ENCODE assay signal across 11 cellular contexts in genomic region chr5:125227333-125228075, GRCh38.
A peak's percentile ranks its signal among the peaks of the same experiment; 100 is the strongest.
DNase-seq lines count a peak whose midpoint lies in the region; ATAC-seq lines count a peak whose summit lies in the region.
"Had no signal": no experiment of that assay in that cellular context is flagged by ENCODE, and none has a peak within 500 bp of the region (broad histone marks: within the 10 kb centered on the region; RNA-seq: fewer than 3 reads in every experiment).

No MANE protein-coding gene starts in this region.

- no peaks in the 10 kb centered on the region for H3K36me3 Mint-ChIP-seq in activated naive CD8-positive, alpha-beta T cell treated with anti-CD3 and anti-CD28 coated beads for 36 hours

- H3K4me3 Mint-ChIP-seq in activated naive CD8-positive, alpha-beta T cell treated with anti-CD3 and anti-CD28 coated beads for 36 hours: no peak overlapping the region
- H3K4me3 Mint-ChIP-seq: stimulated activated naive CD8-positive, alpha-beta T cell treated with anti-CD3 and anti-CD28 coated beads, Interleukin-15, Interleukin-2, amounts not matched to agents 100 ng/mL and 50 ng/mL, for 24 hours had no signal

- ATAC-seq in HG03460 (IDR thresholded peaks at IDR 0.05; ENCODE audit: unreplicated experiment): no peak

- in situ Hi-C loops in ACHN (cut with HindIII; ENCODE audit: low pct_ligation_motif_present, low pct_unique_long_range_greater_than_20kb, low sequenced_read_pairs): no loop called here

- DNase-seq in ACHN (peak; percentile 33), H7 (peak; percentile 8), RKO (ENCODE audit: low spot score) (peak; percentile 41), head of caudate nucleus (peak in 24 of 42 donors; percentile 5 to 60 (median 22)), SW 1271 (lab: John Stamatoyannopoulos, UW) (no peak), NCI-H2081 (lab: John Stamatoyannopoulos, UW) (no peak)
- DNase-seq in activated naive CD8-positive, alpha-beta T cell treated with anti-CD3 and anti-CD28 coated beads for 36 hours: no peak
- DNase-seq: activated gamma-delta T cell treated with Interleukin-2 at 50 U/mL for 16 hours, NCI-H1092 had no signal

- no peaks in the 10 kb centered on the region for H3K4me1 Mint-ChIP-seq in activated naive CD8-positive, alpha-beta T cell treated with anti-CD3 and anti-CD28 coated beads for 36 hours

- H3K27me3 Mint-ChIP-seq in activated naive CD8-positive, alpha-beta T cell treated with anti-CD3 and anti-CD28 coated beads for 36 hours: no peaks in the 10 kb centered on the region
- H3K27me3 Mint-ChIP-seq: stimulated activated naive CD8-positive, alpha-beta T cell treated with anti-CD3 and anti-CD28 coated beads, Interleukin-15, Interleukin-2, amounts not matched to agents 100 ng/mL and 50 ng/mL, for 24 hours had no signal

- intact Hi-C loops in head of caudate nucleus (cut with DNase I): no loop called here

- no peaks in the 10 kb centered on the region for H3K9me3 Mint-ChIP-seq in activated naive CD8-positive, alpha-beta T cell treated with anti-CD3 and anti-CD28 coated beads for 36 hours
- H3K9me3 Mint-ChIP-seq: stimulated activated naive CD8-positive, alpha-beta T cell treated with anti-CD3 and anti-CD28 coated beads, Interleukin-15, Interleukin-2, amounts not matched to agents 100 ng/mL and 50 ng/mL, for 24 hours had no signal

- no peaks in the 10 kb centered on the region for H3K36me3 ChIP-seq in H7 (replicated peaks; ENCODE audit: control insufficient read depth, insufficient read depth, low read length)

- no peak overlapping the region for H3K27ac Mint-ChIP-seq in activated naive CD8-positive, alpha-beta T cell treated with anti-CD3 and anti-CD28 coated beads for 36 hours
- H3K27ac Mint-ChIP-seq: stimulated activated naive CD8-positive, alpha-beta T cell treated with anti-CD3 and anti-CD28 coated beads, Interleukin-15, Interleukin-2, amounts not matched to agents 100 ng/mL and 50 ng/mL, for 24 hours had no signal

- H3K27me3 ChIP-seq in H7 (ENCODE audit: control insufficient read depth, insufficient read depth, low read length): no peaks in the 10 kb centered on the region

- no peak overlapping the region for H3K4me3 ChIP-seq in H7 (ENCODE audit: insufficient read depth, low read depth, low read length)

Comparison
In these comparisons a context has a peak if more than half of its experiments do, and no peak if none do; other contexts are left out.
1. DNase-seq: peak in ACHN (single experiment), H7 (single experiment), RKO (single experiment) and head of caudate nucleus (24 of 42); none in SW 1271 (0 of 2), NCI-H2081 (0 of 2) and activated naive CD8-positive, alpha-beta T cell treated with anti-CD3 and anti-CD28 coated beads for 36 hours (single experiment).